Comparison of ENCODE assay signal across 28 cellular contexts in genomic region chr2:85732467-85733120, GRCh38. TPM values are rescaled to one million over a fixed set of nuclear protein-coding genes. Genes with fewer than 3 reads are reported as not detected.
DNase-seq lines count a peak whose midpoint lies in the region; ATAC-seq and TF ChIP-seq lines count a peak whose summit lies in the region.
"Had no signal": no experiment of that assay in that cellular context is flagged by ENCODE, and none has a peak within 500 bp of the region (broad histone marks: within the 10 kb centered on the region; RNA-seq: fewer than 3 reads in every experiment).

No MANE protein-coding gene starts in this region.

- peak overlapping the region; percentile 42 to 73 (median 60) for H3K27ac Mint-ChIP-seq in nephron
- H3K27ac Mint-ChIP-seq: activated T-cell treated with anti-CD3 and anti-CD28 coated beads, Interleukin-2, amount 50 U/mL, for 24 hours had no signal

- no peak for TF ChIP-seq EP300 in suprapubic skin (IDR thresholded peaks at IDR 0.05)
- TF ChIP-seq EP300 in stomach (IDR thresholded peaks at IDR 0.05) = no peak

- CTCF ChIA-PET in HEK293 (lab: Yijun Ruan, JAX) = interaction anchor here (0.6 to 2.3 kb wide), 4 partner anchors 13 to 82 kb away, joined by 3 to 18 read pairs (median 4); no protein-coding TSS in a partner anchor

- H3K4me1 ChIP-seq in HEK293 (ENCODE audit: control insufficient read depth, insufficient read depth, low read length) (peaks cover 2% of the 10 kb centered on the region), suprapubic skin (peaks cover 48% of the 10 kb centered on the region), stomach (peaks cover 10 to 24% (median 17%) of the 10 kb centered on the region in 4 donors)

- H3K27me3 ChIP-seq in suprapubic skin (no peaks in the 10 kb centered on the region), stomach (no peaks in the 10 kb centered on the region)
- H3K27me3 ChIP-seq: BLaER1, body of pancreas, heart right ventricle, uterus had no signal

- peaks cover 60% of the 10 kb centered on the region for H3K4me1 Mint-ChIP-seq in nephron

- no peak for ATAC-seq in HG03108 (IDR thresholded peaks at IDR 0.05; ENCODE audit: unreplicated experiment)
- ATAC-seq: body of pancreas, heart right ventricle, K562, Right ventricle myocardium inferior had no signal

- 53% methylated on average over 2 of the region's 2 CpGs for WGBS in suprapubic skin
- WGBS in stomach, 5 donors = 70 to 82% (median 82%) methylated on average over 2 of the region's 2 CpGs

- intact Hi-C loops in stomach (cut with DNase I; ENCODE audit: low total_unique reads) = no loop called here

- DNase-seq in caudate nucleus (lab: John Stamatoyannopoulos, UW) (no peak), suprapubic skin (ENCODE audit: low spot score in 2 of 2) (peak in 1 of 2 donors; percentile 66), activated gamma-delta T cell treated with Interleukin-2 at 50 U/mL for 16 hours (no peak), stomach (no peak), pons (ENCODE audit: low spot score) (no peak)
- DNase-seq: activated CD4-positive, alpha-beta T cell treated with anti-CD3 and anti-CD28 coated beads for 4 hours; activated T-cell treated with anti-CD3 and anti-CD28 coated beads, Interleukin-2, amount 50 U/mL, for 24 hours; body of pancreas; effector memory CD4-positive, alpha-beta T cell; heart right ventricle; mammary epithelial cell; NCI-H1105 treated with DMSO at 0.1 percent for 48 hours; NCI-H2029; NCI-H526 treated with DMSO at 0.1 percent for 48 hours; PC-9; stimulated activated CD4-positive, alpha-beta T cell treated with anti-CD3 and anti-CD28 coated beads, Interleukin-2, amount 100 ng/mL, for 48 hours; uterus had no signal

- H3K36me3 ChIP-seq in HEK293 (ENCODE audit: control insufficient read depth in 2 of 2, insufficient read depth in 1 of 2, low read length in 2 of 2) (no peaks in the 10 kb centered on the region), suprapubic skin (no peaks in the 10 kb centered on the region), stomach (no peaks in the 10 kb centered on the region)
- H3K36me3 ChIP-seq: BLaER1, heart right ventricle, uterus had no signal

- no peaks in the 10 kb centered on the region for H3K9me3 ChIP-seq in HEK293 (ENCODE audit: control insufficient read depth, insufficient read depth, low read depth, low read length)
- no peaks in the 10 kb centered on the region for H3K9me3 ChIP-seq in suprapubic skin
- H3K9me3 ChIP-seq in stomach = no peaks in the 10 kb centered on the region
- H3K9me3 ChIP-seq: BLaER1, body of pancreas, heart right ventricle, uterus had no signal

- no peaks in the 10 kb centered on the region for H3K36me3 Mint-ChIP-seq in nephron (ENCODE audit: low read depth)

- H3K27me3 Mint-ChIP-seq in nephron (ENCODE audit: low read depth) = peaks cover 17% of the 10 kb centered on the region

- TF ChIP-seq CTCF in HEK293 (tag by site-specific recombination; IDR thresholded peaks at IDR 0.05) (no peak), nephron (IDR thresholded peaks at IDR 0.05; ENCODE audit: unreplicated experiment in 3 of 3) (no peak), suprapubic skin (IDR thresholded peaks at IDR 0.05) (no peak), stomach (IDR thresholded peaks at IDR 0.05) (no peak)

- POLR2A ChIA-PET in HEK293 (lab: Yijun Ruan, JAX) = interaction anchor here (0.5 kb wide), 1 partner anchor 172 kb away, joined by 3 read pairs; no protein-coding TSS in a partner anchor

- H3K27ac ChIP-seq in HEK293 (ENCODE audit: extremely low read depth, low read depth, low read length) (no peak overlapping the region), caudate nucleus (ENCODE audit: low read depth, low read length) (peak overlapping the region; percentile 63), suprapubic skin (peak overlapping the region; percentile 16), stomach (no peak overlapping the region)
- H3K27ac ChIP-seq: BLaER1, body of pancreas, PC-9 had no signal

- peak overlapping the region in 1 of 3 experiments; percentile 34 for H3K4me3 Mint-ChIP-seq in nephron
- H3K4me3 Mint-ChIP-seq: activated T-cell treated with anti-CD3 and anti-CD28 coated beads, Interleukin-2, amount 50 U/mL, for 24 hours had no signal

- TF ChIP-seq POLR2A in suprapubic skin (IDR thresholded peaks at IDR 0.05) (no peak), stomach (IDR thresholded peaks at IDR 0.05) (no peak)

- no peaks in the 10 kb centered on the region for H3K9me3 Mint-ChIP-seq in nephron
- H3K9me3 Mint-ChIP-seq: activated T-cell treated with anti-CD3 and anti-CD28 coated beads, Interleukin-2, amount 50 U/mL, for 24 hours had no signal

- H3K4me3 ChIP-seq in HEK293 (ENCODE audit: low read depth, low read length) = no peak overlapping the region
- H3K4me3 ChIP-seq in suprapubic skin = no peak overlapping the region
- H3K4me3 ChIP-seq in stomach = no peak overlapping the region
- H3K4me3 ChIP-seq: BLaER1, body of pancreas, heart right ventricle, K562, PC-9, uterus had no signal

TF ChIP-seq in HEK293, 187 proteins besides CTCF, POLR2A, EP300 and RAD21:
- TF ChIP-seq ZBTB44 (tag by site-specific recombination; IDR thresholded peaks at IDR 0.05) (no peak), ZNF596 (tag by site-specific recombination; IDR thresholded peaks at IDR 0.05) (peak; percentile 62; the same call in 1 of the 2 replicates)

RNA-seq across cellular contexts. Expression of gene ATOH8, which starts 21.2 kb away (rescaled TPM):
- total RNA-seq in suprapubic skin = 10 to 100 TPM in 3 of 4 donors, 1 to 10 TPM in 1; 9.7 to 30.3 (median 27.3) TPM
- 10 to 100 TPM in 2 of 5 donors, 1 to 10 TPM in 3; 2.3 to 23.2 (median 9.7) TPM for total RNA-seq in stomach
- polyA plus RNA-seq in stomach = 10 to 100 TPM; 11.3 to 20.0 (median 15.3) TPM
- total RNA-seq: K562, mammary epithelial cell, PC-9 had no signal
- polyA plus RNA-seq: K562, mammary epithelial cell had no signal

RNA-seq across cellular contexts. Expression of gene GNLY, which starts 38.4 kb away (rescaled TPM):
- total RNA-seq in suprapubic skin (1 to 10 TPM in 3 of 4 donors, not detected in 1; 1.6 to 4.8 (median 1.9) TPM), stomach (1 to 10 TPM in 1 of 5 donors, under 1 TPM in 1, not detected in 3; 0.72 to 5.8 TPM)
- polyA plus RNA-seq in stomach = 1 to 10 TPM; 1.1 to 2.4 (median 1.7) TPM
- total RNA-seq: epithelial cell of proximal tubule, G401, H4, HT-29, K562, mammary epithelial cell, MCF 10A, PC-9 had no signal
- polyA plus RNA-seq: K562, mammary epithelial cell had no signal

Comparison
In these comparisons a context has a peak if more than half of its experiments do, and no peak if none do; other contexts are left out.
1. H3K27ac ChIP-seq: peak in caudate nucleus (single experiment) and suprapubic skin (single experiment); none in HEK293 (single experiment) and stomach (0 of 5).